In the genomic region with DNA sequence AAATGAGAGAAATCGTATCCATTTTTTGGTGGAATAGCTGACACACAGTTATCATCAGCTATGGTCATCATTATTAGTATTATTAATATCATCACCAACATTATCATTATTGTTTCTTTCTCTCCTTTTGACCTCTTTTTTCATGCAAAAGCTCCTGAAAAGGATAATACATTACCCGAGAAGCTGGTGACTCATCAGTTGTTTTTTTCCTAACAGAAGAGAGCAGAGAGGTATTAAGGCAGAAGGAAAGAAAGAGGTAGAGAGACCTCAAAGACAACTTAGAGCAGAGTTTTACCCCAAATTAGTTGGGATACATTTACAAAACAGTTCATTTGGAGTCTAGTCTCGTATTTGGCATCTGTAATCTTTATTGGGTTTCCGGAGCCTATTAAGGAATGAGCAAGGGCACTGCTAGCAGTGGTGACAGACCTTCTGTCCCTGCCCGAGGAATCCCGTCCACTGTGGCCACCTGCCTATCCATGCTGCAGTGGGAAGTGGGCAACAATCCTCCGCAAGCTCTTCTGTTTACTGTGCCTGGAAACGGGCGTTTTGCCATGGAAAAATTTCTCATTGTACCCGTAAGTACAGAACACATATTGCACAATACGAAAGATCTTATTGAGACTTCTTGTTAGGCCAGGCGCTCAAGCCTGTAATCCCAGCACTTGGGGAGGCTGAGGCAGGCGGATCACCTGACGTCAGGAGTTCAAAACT, we compare ENCODE assay signal across 11 cellular contexts.
DNase-seq lines count a peak whose midpoint lies in the region; ATAC-seq and TF ChIP-seq lines count a peak whose summit lies in the region.
"Had no signal": no experiment of that assay in that cellular context is flagged by ENCODE, and none has a peak within 500 bp of the region (broad histone marks: within the 10 kb centered on the region; RNA-seq: fewer than 3 reads in every experiment).

No MANE protein-coding gene starts in this region.

- H3K4me3 ChIP-seq in epithelial cell of proximal tubule (ENCODE audit: low read depth, low read length) = no peak overlapping the region
- H3K4me3 ChIP-seq in vagina = no peak overlapping the region

- TF ChIP-seq CTCF in epithelial cell of proximal tubule (conservative IDR thresholded peaks at IDR 0.05; ENCODE audit: low read depth, low read length) (no peak), vagina (IDR thresholded peaks at IDR 0.05) (no peak)

- no peaks in the 10 kb centered on the region for H3K9me3 ChIP-seq in vagina

- intact Hi-C loops in vagina (cut with DNase I) = no loop called here

- ATAC-seq in GM21360 (IDR thresholded peaks at IDR 0.05; ENCODE audit: unreplicated experiment) (no peak), GM19395 (IDR thresholded peaks at IDR 0.05; ENCODE audit: unreplicated experiment) (no peak)
- ATAC-seq: T-helper 17 cell had no signal

- DNase-seq in DMS53 (lab: John Stamatoyannopoulos, UW) = peak; percentile 35
- DNase-seq in DMS53 treated with DMSO at 0.1 percent for 48 hours (lab: John Stamatoyannopoulos, UW; ENCODE audit: unreplicated experiment) = no peak
- peak; percentile 37 for DNase-seq in epithelial cell of proximal tubule (ENCODE audit: low read depth)
- DNase-seq in myocyte (ENCODE audit: low read depth) = peak; percentile 55
- peak in 1 of 2 donors; percentile 88 for DNase-seq in vagina (ENCODE audit: extremely low spot score in 2 of 2)
- DNase-seq in amniotic stem cell (lab: John Stamatoyannopoulos, UW) = no peak
- DNase-seq: NCI-H1694, T-helper 17 cell had no signal

- H3K4me1 ChIP-seq in vagina = no peaks in the 10 kb centered on the region

- H3K27me3 ChIP-seq in vagina = no peaks in the 10 kb centered on the region

- no peaks in the 10 kb centered on the region for H3K36me3 ChIP-seq in vagina

- no peak for TF ChIP-seq POLR2A in vagina (IDR thresholded peaks at IDR 0.05)

- H3K27ac ChIP-seq in vagina = peak overlapping the region; percentile 63
- H3K27ac ChIP-seq: 22Rv1 had no signal

Comparison
In these comparisons a context has a peak if more than half of its experiments do, and no peak if none do; other contexts are left out.
1. DNase-seq: peak in DMS53 (single experiment), epithelial cell of proximal tubule (single experiment) and myocyte (single experiment); none in DMS53 treated with DMSO at 0.1 percent for 48 hours (single experiment) and amniotic stem cell (single experiment).